ENCODE assay signal across 9 cellular contexts in the genomic region with DNA sequence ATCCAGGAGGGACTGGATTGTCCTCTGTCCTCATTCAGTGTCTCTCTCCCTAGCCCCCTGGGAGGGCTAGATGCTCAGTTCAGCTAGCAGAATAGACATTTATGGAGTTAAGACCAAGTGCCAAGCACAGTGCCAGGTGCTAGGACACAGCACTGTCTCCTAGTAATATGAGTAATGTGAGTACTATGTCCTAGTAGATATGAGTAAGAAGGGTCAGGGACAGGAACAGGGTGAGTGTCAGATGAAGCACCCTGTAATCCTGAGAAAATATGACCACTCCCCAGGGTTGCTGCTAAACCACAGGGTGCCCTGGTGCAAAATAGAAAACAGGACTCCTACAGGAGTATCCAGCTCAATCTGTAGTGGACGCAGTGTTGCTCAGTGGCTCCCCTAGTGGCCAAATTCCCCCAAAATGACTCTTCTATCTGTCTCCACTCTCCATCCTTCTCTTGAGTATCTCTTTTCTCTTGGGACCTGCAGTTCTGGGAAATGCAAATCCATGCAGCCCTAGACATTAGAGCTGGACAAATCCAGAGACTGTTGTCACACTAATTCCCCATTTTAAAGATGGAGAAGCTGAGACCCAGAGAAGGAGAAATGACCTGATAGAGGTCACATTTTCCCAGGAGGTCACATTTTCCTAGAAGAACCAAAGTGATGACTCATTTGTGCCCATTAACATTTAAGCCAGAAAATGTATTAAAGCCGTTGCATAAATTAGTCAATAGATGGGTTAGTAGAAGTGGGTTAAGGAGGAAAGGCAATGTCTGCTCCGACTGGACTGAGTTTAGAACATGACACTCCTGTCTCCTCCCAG.
DNase-seq lines count a peak whose midpoint lies in the region; ATAC-seq, FAIRE-seq and TF ChIP-seq lines count a peak whose summit lies in the region.
"Had no signal": no experiment of that assay in that cellular context is flagged by ENCODE, and none has a peak within 500 bp of the region (broad histone marks: within the 10 kb centered on the region; RNA-seq: fewer than 3 reads in every experiment).

No MANE protein-coding gene starts in this region.

- no peak for TF ChIP-seq RAD21 in SK-N-SH (IDR thresholded peaks at IDR 0.05; ENCODE audit: low read length)

- H3K9me2 ChIP-seq in SK-N-SH = no peaks in the 10 kb centered on the region

- H3K4me2 ChIP-seq in SK-N-SH (no peak overlapping the region), mesendoderm (ENCODE audit: low read length) (no peak overlapping the region)

- H3K27me3 Mint-ChIP-seq in activated CD8-positive, alpha-beta T cell treated with anti-CD3 and anti-CD28 coated beads for 36 hours = peaks cover 3% of the 10 kb centered on the region

- in situ Hi-C loops in G401 (cut with HindIII; ENCODE audit: low sequenced_read_pairs) = no loop called here

- no peaks in the 10 kb centered on the region for H3K79me2 ChIP-seq in SK-N-SH (ENCODE audit: insufficient read depth)
- no peaks in the 10 kb centered on the region for H3K79me2 ChIP-seq in mesendoderm (ENCODE audit: control insufficient read depth, insufficient read depth, low read length)

- H3F3A ChIP-seq in SK-N-SH (replicated peaks; ENCODE audit: insufficient read depth) = no peaks in the 10 kb centered on the region

- no peak overlapping the region for H4K5ac ChIP-seq in mesendoderm (ENCODE audit: low read length)

- ATAC-seq in SK-N-SH treated with all-trans-retinoic acid at 6 μM for 48 hours (no peak), GM19395 (IDR thresholded peaks at IDR 0.05; ENCODE audit: unreplicated experiment) (no peak)
- ATAC-seq in activated CD8-positive, alpha-beta T cell treated with anti-CD3 and anti-CD28 coated beads for 36 hours = no peak

- no peak overlapping the region for H3K4me3 Mint-ChIP-seq in activated CD8-positive, alpha-beta T cell treated with anti-CD3 and anti-CD28 coated beads for 36 hours

- peaks cover 0 to 3% of the 10 kb centered on the region in 2 experiments; a peak in 2 of 4 replicates for H3K4me1 ChIP-seq in SK-N-SH (ENCODE audit: control insufficient read depth in 1 of 2, insufficient read depth in 2 of 2, low read depth in 1 of 2, low read length in 1 of 2)
- no peaks in the 10 kb centered on the region for H3K4me1 ChIP-seq in mesendoderm (ENCODE audit: control insufficient read depth, low read depth, low read length)
- no peaks in the 10 kb centered on the region for H3K4me1 ChIP-seq in Peyer's patch

- WGBS in SK-N-SH (ENCODE audit: low lambda C conversion rate) = 65% methylated on average over 3 of the region's 3 CpGs
- WGBS in mesendoderm (ENCODE audit: extremely low coverage, insufficient coverage, low lambda C conversion rate) = no CpG with 5 or more reads among the region's 3 CpGs

- H4K8ac ChIP-seq in mesendoderm (ENCODE audit: low read depth, low read length) = no peak overlapping the region

- H3K9me3 Mint-ChIP-seq in activated CD8-positive, alpha-beta T cell treated with anti-CD3 and anti-CD28 coated beads for 36 hours = no peaks in the 10 kb centered on the region

- H3K27ac Mint-ChIP-seq in activated CD8-positive, alpha-beta T cell treated with anti-CD3 and anti-CD28 coated beads for 36 hours = no peak overlapping the region

- H2BK15ac ChIP-seq in mesendoderm (replicated peaks; ENCODE audit: low read depth) = no peak overlapping the region

- intact Hi-C loops in activated CD8-positive, alpha-beta T cell treated with anti-CD3 and anti-CD28 coated beads for 36 hours (cut with micrococcal nuclease) = no loop called here

- H4K20me1 ChIP-seq in SK-N-SH (ENCODE audit: insufficient read depth) = no peaks in the 10 kb centered on the region

- no peak for TF ChIP-seq EP300 in SK-N-SH (IDR thresholded peaks at IDR 0.05; ENCODE audit: borderline replicate concordance in 1 of 2, low read depth in 1 of 2, low read length in 1 of 2)

- no peak overlapping the region for H2BK5ac ChIP-seq in mesendoderm (ENCODE audit: low read length)

- H3K4ac ChIP-seq in mesendoderm (ENCODE audit: low read depth, low read length) = no peak overlapping the region

- TF ChIP-seq CTCF in SK-N-SH (IDR thresholded peaks at IDR 0.05) (peak; percentile 37), Peyer's patch (IDR thresholded peaks at IDR 0.05) (peak in 1 of 6 experiments; percentile 15)
- TF ChIP-seq CTCF in activated CD8-positive, alpha-beta T cell treated with anti-CD3 and anti-CD28 coated beads for 36 hours (IDR thresholded peaks at IDR 0.05) = peak; percentile 47

- no peak overlapping the region for H3K56ac ChIP-seq in mesendoderm (ENCODE audit: low read length)

- CTCF ChIA-PET in SK-N-SH (lab: Yijun Ruan, JAX) = interaction anchor here (0.8 to 1.6 kb wide), 6 partner anchors 16 to 304 kb away, joined by 3 to 4 read pairs (median 3); no protein-coding TSS in a partner anchor
- CTCF ChIA-PET in activated CD8-positive, alpha-beta T cell treated with anti-CD3 and anti-CD28 coated beads for 36 hours (lab: Charles Lee) = interaction anchor here (0.7 to 2.6 kb wide), 12 partner anchors 9 to 1536 kb away, joined by 3 to 8 read pairs (median 3); no protein-coding TSS in a partner anchor

- POLR2A ChIA-PET in SK-N-SH (lab: Yijun Ruan, JAX) = no interaction called here
- POLR2A ChIA-PET in activated CD8-positive, alpha-beta T cell treated with anti-CD3 and anti-CD28 coated beads for 36 hours (lab: Charles Lee) = no interaction called here

- H3K36me3 Mint-ChIP-seq in activated CD8-positive, alpha-beta T cell treated with anti-CD3 and anti-CD28 coated beads for 36 hours (ENCODE audit: low read depth) = no peaks in the 10 kb centered on the region

- H3K9ac ChIP-seq in SK-N-SH = no peak overlapping the region
- no peak overlapping the region for H3K9ac ChIP-seq in mesendoderm (ENCODE audit: low read length)

- H3K36me3 ChIP-seq in SK-N-SH (replicated peaks in 1 of 2; ENCODE audit: control insufficient read depth in 1 of 2, insufficient read depth in 2 of 2, low read length in 1 of 2) (no peaks in the 10 kb centered on the region), mesendoderm (ENCODE audit: control insufficient read depth, insufficient read depth, low read length) (no peaks in the 10 kb centered on the region), Peyer's patch (no peaks in the 10 kb centered on the region)

- no peak overlapping the region for H2BK120ac ChIP-seq in mesendoderm (ENCODE audit: low read depth, low read length)

- no peak overlapping the region for H3K27ac ChIP-seq in SK-N-SH (ENCODE audit: low read depth in 2 of 2, low read length in 1 of 2)
- H3K27ac ChIP-seq in mesendoderm (ENCODE audit: low read depth, low read length) = no peak overlapping the region
- no peak overlapping the region for H3K27ac ChIP-seq in Peyer's patch

- FAIRE-seq in H54 (lab: Jason Lieb, UNC) = no peak

- H2AFZ ChIP-seq in SK-N-SH (ENCODE audit: low read depth) = no peak overlapping the region

- no peak for TF ChIP-seq POLR2A in H54 (IDR thresholded peaks at IDR 0.05; ENCODE audit: low read depth, low read length)
- no peak for TF ChIP-seq POLR2A in Peyer's patch (IDR thresholded peaks at IDR 0.05)

- H3K9me3 ChIP-seq in SK-N-SH = no peaks in the 10 kb centered on the region
- no peaks in the 10 kb centered on the region for H3K9me3 ChIP-seq in Peyer's patch

- H3K18ac ChIP-seq in mesendoderm (ENCODE audit: low read length) = no peak overlapping the region

- no peak overlapping the region for H3K4me3 ChIP-seq in SK-N-SH (ENCODE audit: low read depth in 2 of 2, low read length in 1 of 2)
- H3K4me3 ChIP-seq in mesendoderm (ENCODE audit: low read length) = no peak overlapping the region
- no peak overlapping the region for H3K4me3 ChIP-seq in Peyer's patch

- no peak overlapping the region for H2AK5ac ChIP-seq in mesendoderm (ENCODE audit: low read length)

- no peak overlapping the region for H3K23ac ChIP-seq in mesendoderm (ENCODE audit: low read length)

- DNase-seq in SK-N-SH (peak; percentile 19), H54 (ENCODE audit: insufficient read length, low spot score) (peak; percentile 6), mesendoderm (peak; percentile 39), G401 (ENCODE audit: low spot score) (no peak), Peyer's patch (no peak)
- peak; percentile 33 for DNase-seq in activated CD8-positive, alpha-beta T cell treated with anti-CD3 and anti-CD28 coated beads for 36 hours
- DNase-seq: dermis blood vessel endothelial cell had no signal

- H3K27me3 ChIP-seq in SK-N-SH (ENCODE audit: insufficient read depth) = no peaks in the 10 kb centered on the region
- H3K27me3 ChIP-seq in mesendoderm (ENCODE audit: insufficient read depth, low read length, poor library complexity) = no peaks in the 10 kb centered on the region
- H3K27me3 ChIP-seq in Peyer's patch = no peaks in the 10 kb centered on the region

- H3K79me1 ChIP-seq in mesendoderm (ENCODE audit: low read length) = no peaks in the 10 kb centered on the region

- H3K4me1 Mint-ChIP-seq in activated CD8-positive, alpha-beta T cell treated with anti-CD3 and anti-CD28 coated beads for 36 hours (ENCODE audit: low read depth) = no peaks in the 10 kb centered on the region

TF ChIP-seq in SK-N-SH, 30 proteins besides CTCF, POLR2A, EP300 and RAD21 (continues in another document):
- TF ChIP-seq FOSL2 (IDR thresholded peaks at IDR 0.05; ENCODE audit: borderline replicate concordance, low read depth) (no peak), YY1 (IDR thresholded peaks at IDR 0.05; ENCODE audit: low read depth) (no peak), ELF1 (IDR thresholded peaks at IDR 0.05) (no peak)

TF ChIP-seq in SK-N-SH treated with all-trans-retinoic acid at 6 μM for 48 hours, 23 proteins besides CTCF, POLR2A, EP300 and RAD21 (continues in another document):
- TF ChIP-seq, protein P1, sequence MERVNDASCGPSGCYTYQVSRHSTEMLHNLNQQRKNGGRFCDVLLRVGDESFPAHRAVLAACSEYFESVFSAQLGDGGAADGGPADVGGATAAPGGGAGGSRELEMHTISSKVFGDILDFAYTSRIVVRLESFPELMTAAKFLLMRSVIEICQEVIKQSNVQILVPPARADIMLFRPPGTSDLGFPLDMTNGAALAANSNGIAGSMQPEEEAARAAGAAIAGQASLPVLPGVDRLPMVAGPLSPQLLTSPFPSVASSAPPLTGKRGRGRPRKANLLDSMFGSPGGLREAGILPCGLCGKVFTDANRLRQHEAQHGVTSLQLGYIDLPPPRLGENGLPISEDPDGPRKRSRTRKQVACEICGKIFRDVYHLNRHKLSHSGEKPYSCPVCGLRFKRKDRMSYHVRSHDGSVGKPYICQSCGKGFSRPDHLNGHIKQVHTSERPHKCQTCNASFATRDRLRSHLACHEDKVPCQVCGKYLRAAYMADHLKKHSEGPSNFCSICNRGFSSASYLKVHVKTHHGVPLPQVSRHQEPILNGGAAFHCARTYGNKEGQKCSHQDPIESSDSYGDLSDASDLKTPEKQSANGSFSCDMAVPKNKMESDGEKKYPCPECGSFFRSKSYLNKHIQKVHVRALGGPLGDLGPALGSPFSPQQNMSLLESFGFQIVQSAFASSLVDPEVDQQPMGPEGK (CRISPR knock-in tag; IDR thresholded peaks at IDR 0.05; ENCODE audit: borderline replicate concordance) = no peak
- TF ChIP-seq TCF4 (CRISPR knock-in tag; IDR thresholded peaks at IDR 0.05; ENCODE audit: borderline replicate concordance) = no peak
- TF ChIP-seq ISL1 (CRISPR knock-in tag; IDR thresholded peaks at IDR 0.05) = no peak

Comparison
In these comparisons a context has a peak if more than half of its experiments do, and no peak if none do; other contexts are left out.
1. DNase-seq: peak in SK-N-SH (single experiment), H54 (single experiment), activated CD8-positive, alpha-beta T cell treated with anti-CD3 and anti-CD28 coated beads for 36 hours (single experiment) and mesendoderm (single experiment); none in G401 (single experiment) and Peyer's patch (0 of 3).